1 cellular context compared by ENCODE assay signal in the genomic region with DNA sequence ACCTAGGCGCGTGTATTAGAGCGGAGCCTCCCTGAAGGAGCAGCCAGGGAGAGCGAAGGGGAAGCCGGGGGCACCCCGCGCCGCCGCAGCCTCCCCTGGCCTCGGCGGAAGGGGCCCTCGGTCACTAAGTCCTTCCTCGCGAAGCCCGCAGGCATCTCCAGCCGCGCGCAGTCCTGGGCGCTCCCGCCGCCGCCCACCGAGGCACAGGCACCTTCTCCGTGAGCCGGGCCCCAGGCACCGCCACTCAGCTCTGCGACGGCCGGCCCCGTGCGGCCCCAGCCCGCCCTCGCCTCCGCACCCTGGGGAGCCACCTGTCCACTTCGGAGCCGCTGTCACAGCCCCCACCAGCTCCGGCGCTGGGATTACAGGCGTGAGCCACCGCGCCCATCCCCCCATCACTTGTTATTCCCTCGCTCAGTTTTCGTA.
TF ChIP-seq lines count a peak whose summit lies in the region.

No MANE protein-coding gene starts in this region.

TF ChIP-seq in HepG2, 621 proteins besides CTCF, POLR2A, EP300 and RAD21 (continued from another document):
- TF ChIP-seq SP140L (CRISPR knock-in tag; IDR thresholded peaks at IDR 0.05; ENCODE audit: borderline replicate concordance) (no peak), PHB2 (IDR thresholded peaks at IDR 0.05; ENCODE audit: partially characterized antibody) (no peak), ZFP37 (CRISPR knock-in tag; IDR thresholded peaks at IDR 0.05; ENCODE audit: borderline replicate concordance) (no peak), ZFP1 (CRISPR knock-in tag; IDR thresholded peaks at IDR 0.05) (no peak), ZSCAN30 (CRISPR knock-in tag; IDR thresholded peaks at IDR 0.05) (no peak), ZNF577 (CRISPR knock-in tag; IDR thresholded peaks at IDR 0.05; ENCODE audit: borderline replicate concordance, low read depth) (no peak), ZNF251 (CRISPR knock-in tag; IDR thresholded peaks at IDR 0.05) (no peak), LCORL (IDR thresholded peaks at IDR 0.05) (no peak), LCORL (CRISPR knock-in tag; IDR thresholded peaks at IDR 0.05) (no peak), SAP130 (CRISPR knock-in tag; IDR thresholded peaks at IDR 0.05; ENCODE audit: low read depth) (no peak), IRF2 (CRISPR knock-in tag; IDR thresholded peaks at IDR 0.05) (no peak), RCOR2 (CRISPR knock-in tag; IDR thresholded peaks at IDR 0.05) (no peak), ZSCAN25 (CRISPR knock-in tag; IDR thresholded peaks at IDR 0.05) (no peak), PHF21A (CRISPR knock-in tag; IDR thresholded peaks at IDR 0.05) (no peak), ONECUT2 (CRISPR knock-in tag; IDR thresholded peaks at IDR 0.05) (no peak), GLI4 (CRISPR knock-in tag; IDR thresholded peaks at IDR 0.05; ENCODE audit: borderline replicate concordance) (no peak), FOXK2 (IDR thresholded peaks at IDR 0.05) (no peak), FOXA1 (IDR thresholded peaks at IDR 0.05) (no peak), FOXA1 (CRISPR knock-in tag; IDR thresholded peaks at IDR 0.05) (no peak), SIX4 (CRISPR knock-in tag; IDR thresholded peaks at IDR 0.05) (no peak), ZFP36 (IDR thresholded peaks at IDR 0.05; ENCODE audit: borderline replicate concordance, low read depth, low read length, partially characterized antibody) (no peak), KMT2B (CRISPR knock-in tag; IDR thresholded peaks at IDR 0.05) (no peak), ZBTB42 (CRISPR knock-in tag; IDR thresholded peaks at IDR 0.05) (no peak), SMARCE1 (IDR thresholded peaks at IDR 0.05; ENCODE audit: borderline replicate concordance) (no peak)
- TF ChIP-seq, protein P1, sequence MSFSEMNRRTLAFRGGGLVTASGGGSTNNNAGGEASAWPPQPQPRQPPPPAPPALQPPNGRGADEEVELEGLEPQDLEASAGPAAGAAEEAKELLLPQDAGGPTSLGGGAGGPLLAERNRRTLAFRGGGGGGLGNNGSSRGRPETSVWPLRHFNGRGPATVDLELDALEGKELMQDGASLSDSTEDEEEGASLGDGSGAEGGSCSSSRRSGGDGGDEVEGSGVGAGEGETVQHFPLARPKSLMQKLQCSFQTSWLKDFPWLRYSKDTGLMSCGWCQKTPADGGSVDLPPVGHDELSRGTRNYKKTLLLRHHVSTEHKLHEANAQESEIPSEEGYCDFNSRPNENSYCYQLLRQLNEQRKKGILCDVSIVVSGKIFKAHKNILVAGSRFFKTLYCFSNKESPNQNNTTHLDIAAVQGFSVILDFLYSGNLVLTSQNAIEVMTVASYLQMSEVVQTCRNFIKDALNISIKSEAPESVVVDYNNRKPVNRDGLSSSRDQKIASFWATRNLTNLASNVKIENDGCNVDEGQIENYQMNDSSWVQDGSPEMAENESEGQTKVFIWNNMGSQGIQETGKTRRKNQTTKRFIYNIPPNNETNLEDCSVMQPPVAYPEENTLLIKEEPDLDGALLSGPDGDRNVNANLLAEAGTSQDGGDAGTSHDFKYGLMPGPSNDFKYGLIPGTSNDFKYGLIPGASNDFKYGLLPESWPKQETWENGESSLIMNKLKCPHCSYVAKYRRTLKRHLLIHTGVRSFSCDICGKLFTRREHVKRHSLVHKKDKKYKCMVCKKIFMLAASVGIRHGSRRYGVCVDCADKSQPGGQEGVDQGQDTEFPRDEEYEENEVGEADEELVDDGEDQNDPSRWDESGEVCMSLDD (CRISPR knock-in tag; IDR thresholded peaks at IDR 0.05; ENCODE audit: borderline replicate concordance): no peak
- TF ChIP-seq, protein P2, sequence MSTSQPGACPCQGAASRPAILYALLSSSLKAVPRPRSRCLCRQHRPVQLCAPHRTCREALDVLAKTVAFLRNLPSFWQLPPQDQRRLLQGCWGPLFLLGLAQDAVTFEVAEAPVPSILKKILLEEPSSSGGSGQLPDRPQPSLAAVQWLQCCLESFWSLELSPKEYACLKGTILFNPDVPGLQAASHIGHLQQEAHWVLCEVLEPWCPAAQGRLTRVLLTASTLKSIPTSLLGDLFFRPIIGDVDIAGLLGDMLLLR (CRISPR knock-in tag; IDR thresholded peaks at IDR 0.05): no peak
- TF ChIP-seq, protein P3, sequence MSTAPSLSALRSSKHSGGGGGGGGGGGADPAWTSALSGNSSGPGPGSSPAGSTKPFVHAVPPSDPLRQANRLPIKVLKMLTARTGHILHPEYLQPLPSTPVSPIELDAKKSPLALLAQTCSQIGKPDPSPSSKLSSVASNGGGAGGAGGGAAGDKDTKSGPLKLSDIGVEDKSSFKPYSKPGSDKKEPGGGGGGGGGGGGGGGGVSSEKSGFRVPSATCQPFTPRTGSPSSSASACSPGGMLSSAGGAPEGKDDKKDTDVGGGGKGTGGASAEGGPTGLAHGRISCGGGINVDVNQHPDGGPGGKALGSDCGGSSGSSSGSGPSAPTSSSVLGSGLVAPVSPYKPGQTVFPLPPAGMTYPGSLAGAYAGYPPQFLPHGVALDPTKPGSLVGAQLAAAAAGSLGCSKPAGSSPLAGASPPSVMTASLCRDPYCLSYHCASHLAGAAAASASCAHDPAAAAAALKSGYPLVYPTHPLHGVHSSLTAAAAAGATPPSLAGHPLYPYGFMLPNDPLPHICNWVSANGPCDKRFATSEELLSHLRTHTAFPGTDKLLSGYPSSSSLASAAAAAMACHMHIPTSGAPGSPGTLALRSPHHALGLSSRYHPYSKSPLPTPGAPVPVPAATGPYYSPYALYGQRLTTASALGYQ (CRISPR knock-in tag; IDR thresholded peaks at IDR 0.05): no peak
- TF ChIP-seq, protein P4, sequence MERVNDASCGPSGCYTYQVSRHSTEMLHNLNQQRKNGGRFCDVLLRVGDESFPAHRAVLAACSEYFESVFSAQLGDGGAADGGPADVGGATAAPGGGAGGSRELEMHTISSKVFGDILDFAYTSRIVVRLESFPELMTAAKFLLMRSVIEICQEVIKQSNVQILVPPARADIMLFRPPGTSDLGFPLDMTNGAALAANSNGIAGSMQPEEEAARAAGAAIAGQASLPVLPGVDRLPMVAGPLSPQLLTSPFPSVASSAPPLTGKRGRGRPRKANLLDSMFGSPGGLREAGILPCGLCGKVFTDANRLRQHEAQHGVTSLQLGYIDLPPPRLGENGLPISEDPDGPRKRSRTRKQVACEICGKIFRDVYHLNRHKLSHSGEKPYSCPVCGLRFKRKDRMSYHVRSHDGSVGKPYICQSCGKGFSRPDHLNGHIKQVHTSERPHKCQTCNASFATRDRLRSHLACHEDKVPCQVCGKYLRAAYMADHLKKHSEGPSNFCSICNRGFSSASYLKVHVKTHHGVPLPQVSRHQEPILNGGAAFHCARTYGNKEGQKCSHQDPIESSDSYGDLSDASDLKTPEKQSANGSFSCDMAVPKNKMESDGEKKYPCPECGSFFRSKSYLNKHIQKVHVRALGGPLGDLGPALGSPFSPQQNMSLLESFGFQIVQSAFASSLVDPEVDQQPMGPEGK (CRISPR knock-in tag; IDR thresholded peaks at IDR 0.05): no peak
- TF ChIP-seq, protein P5, sequence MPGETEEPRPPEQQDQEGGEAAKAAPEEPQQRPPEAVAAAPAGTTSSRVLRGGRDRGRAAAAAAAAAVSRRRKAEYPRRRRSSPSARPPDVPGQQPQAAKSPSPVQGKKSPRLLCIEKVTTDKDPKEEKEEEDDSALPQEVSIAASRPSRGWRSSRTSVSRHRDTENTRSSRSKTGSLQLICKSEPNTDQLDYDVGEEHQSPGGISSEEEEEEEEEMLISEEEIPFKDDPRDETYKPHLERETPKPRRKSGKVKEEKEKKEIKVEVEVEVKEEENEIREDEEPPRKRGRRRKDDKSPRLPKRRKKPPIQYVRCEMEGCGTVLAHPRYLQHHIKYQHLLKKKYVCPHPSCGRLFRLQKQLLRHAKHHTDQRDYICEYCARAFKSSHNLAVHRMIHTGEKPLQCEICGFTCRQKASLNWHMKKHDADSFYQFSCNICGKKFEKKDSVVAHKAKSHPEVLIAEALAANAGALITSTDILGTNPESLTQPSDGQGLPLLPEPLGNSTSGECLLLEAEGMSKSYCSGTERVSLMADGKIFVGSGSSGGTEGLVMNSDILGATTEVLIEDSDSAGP (CRISPR knock-in tag; IDR thresholded peaks at IDR 0.05; ENCODE audit: borderline replicate concordance): no peak
- TF ChIP-seq, protein P6, sequence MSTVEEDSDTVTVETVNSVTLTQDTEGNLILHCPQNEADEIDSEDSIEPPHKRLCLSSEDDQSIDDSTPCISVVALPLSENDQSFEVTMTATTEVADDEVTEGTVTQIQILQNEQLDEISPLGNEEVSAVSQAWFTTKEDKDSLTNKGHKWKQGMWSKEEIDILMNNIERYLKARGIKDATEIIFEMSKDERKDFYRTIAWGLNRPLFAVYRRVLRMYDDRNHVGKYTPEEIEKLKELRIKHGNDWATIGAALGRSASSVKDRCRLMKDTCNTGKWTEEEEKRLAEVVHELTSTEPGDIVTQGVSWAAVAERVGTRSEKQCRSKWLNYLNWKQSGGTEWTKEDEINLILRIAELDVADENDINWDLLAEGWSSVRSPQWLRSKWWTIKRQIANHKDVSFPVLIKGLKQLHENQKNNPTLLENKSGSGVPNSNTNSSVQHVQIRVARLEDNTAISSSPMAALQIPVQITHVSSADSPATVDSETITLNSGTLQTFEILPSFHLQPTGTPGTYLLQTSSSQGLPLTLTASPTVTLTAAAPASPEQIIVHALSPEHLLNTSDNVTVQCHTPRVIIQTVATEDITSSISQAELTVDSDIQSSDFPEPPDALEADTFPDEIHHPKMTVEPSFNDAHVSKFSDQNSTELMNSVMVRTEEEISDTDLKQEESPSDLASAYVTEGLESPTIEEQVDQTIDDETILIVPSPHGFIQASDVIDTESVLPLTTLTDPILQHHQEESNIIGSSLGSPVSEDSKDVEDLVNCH (CRISPR knock-in tag; IDR thresholded peaks at IDR 0.05): no peak
- TF ChIP-seq, protein P7, sequence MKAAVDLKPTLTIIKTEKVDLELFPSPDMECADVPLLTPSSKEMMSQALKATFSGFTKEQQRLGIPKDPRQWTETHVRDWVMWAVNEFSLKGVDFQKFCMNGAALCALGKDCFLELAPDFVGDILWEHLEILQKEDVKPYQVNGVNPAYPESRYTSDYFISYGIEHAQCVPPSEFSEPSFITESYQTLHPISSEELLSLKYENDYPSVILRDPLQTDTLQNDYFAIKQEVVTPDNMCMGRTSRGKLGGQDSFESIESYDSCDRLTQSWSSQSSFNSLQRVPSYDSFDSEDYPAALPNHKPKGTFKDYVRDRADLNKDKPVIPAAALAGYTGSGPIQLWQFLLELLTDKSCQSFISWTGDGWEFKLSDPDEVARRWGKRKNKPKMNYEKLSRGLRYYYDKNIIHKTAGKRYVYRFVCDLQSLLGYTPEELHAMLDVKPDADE (CRISPR knock-in tag; IDR thresholded peaks at IDR 0.05): no peak
- TF ChIP-seq, protein P8, sequence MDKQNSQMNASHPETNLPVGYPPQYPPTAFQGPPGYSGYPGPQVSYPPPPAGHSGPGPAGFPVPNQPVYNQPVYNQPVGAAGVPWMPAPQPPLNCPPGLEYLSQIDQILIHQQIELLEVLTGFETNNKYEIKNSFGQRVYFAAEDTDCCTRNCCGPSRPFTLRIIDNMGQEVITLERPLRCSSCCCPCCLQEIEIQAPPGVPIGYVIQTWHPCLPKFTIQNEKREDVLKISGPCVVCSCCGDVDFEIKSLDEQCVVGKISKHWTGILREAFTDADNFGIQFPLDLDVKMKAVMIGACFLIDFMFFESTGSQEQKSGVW (CRISPR knock-in tag; IDR thresholded peaks at IDR 0.05; ENCODE audit: borderline replicate concordance): no peak
- TF ChIP-seq, protein P9, sequence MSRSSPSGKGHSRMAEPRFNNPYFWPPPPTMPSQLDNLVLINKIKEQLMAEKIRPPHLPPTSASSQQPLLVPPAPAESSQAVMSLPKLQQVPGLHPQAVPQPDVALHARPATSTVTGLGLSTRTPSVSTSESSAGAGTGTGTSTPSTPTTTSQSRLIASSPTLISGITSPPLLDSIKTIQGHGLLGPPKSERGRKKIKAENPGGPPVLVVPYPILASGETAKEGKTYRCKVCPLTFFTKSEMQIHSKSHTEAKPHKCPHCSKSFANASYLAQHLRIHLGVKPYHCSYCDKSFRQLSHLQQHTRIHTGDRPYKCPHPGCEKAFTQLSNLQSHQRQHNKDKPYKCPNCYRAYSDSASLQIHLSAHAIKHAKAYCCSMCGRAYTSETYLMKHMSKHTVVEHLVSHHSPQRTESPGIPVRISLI (CRISPR knock-in tag; IDR thresholded peaks at IDR 0.05; ENCODE audit: borderline replicate concordance): no peak
- TF ChIP-seq, protein P10, sequence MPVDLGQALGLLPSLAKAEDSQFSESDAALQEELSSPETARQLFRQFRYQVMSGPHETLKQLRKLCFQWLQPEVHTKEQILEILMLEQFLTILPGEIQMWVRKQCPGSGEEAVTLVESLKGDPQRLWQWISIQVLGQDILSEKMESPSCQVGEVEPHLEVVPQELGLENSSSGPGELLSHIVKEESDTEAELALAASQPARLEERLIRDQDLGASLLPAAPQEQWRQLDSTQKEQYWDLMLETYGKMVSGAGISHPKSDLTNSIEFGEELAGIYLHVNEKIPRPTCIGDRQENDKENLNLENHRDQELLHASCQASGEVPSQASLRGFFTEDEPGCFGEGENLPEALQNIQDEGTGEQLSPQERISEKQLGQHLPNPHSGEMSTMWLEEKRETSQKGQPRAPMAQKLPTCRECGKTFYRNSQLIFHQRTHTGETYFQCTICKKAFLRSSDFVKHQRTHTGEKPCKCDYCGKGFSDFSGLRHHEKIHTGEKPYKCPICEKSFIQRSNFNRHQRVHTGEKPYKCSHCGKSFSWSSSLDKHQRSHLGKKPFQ (CRISPR knock-in tag; IDR thresholded peaks at IDR 0.05; ENCODE audit: insufficient replicate concordance): no peak
TF ChIP-seq in HepG2: peak in this region for 9.
